Comparison of ENCODE assay signal across 1 cellular context in genomic region chr5:140145223-140145622, GRCh38.
TF ChIP-seq lines count a peak whose summit lies in the region.

No MANE protein-coding gene starts in this region.

TF ChIP-seq in GM12878, 131 proteins besides CTCF, POLR2A, EP300 and RAD21:
- TF ChIP-seq TBL1XR1 (IDR thresholded peaks at IDR 0.05; ENCODE audit: low read depth, low read length), result no peak
- TF ChIP-seq BHLHE40 (IDR thresholded peaks at IDR 0.05; ENCODE audit: borderline replicate concordance in 1 of 2, low read depth in 2 of 2, low read length in 1 of 2), result no peak
- TF ChIP-seq ASH2L (IDR thresholded peaks at IDR 0.05; ENCODE audit: borderline replicate concordance, low read depth), result no peak
- TF ChIP-seq CUX1 (IDR thresholded peaks at IDR 0.05; ENCODE audit: insufficient replicate concordance, low read depth, low read length), result no peak
- no peak for TF ChIP-seq PRDM15 (CRISPR knock-in tag; IDR thresholded peaks at IDR 0.05)
